Comparison of ENCODE assay signal across 40 cellular contexts in the genomic region with DNA sequence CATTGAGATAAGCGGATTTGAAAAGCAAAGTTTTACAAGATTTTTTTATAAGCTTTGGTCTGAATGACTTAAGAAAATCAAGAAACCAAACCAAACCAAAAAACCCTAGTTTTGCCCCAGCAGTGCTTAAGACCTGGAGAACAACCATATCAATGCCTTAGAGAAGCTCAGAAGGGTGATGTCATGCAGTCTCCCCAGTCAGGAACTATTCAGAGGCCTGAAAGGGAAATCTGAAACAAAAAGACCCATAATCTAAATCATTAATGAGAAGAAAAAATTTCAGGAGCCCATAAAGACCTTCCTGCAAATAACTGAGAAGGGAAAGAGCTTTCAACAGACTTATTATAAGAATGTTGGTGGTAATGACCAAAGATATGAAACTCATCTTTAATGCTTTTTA.
"Had no signal": no experiment of that assay in that cellular context is flagged by ENCODE, and none has a peak within 500 bp of the region (broad histone marks: within the 10 kb centered on the region; RNA-seq: fewer than 3 reads in every experiment).

No MANE protein-coding gene starts in this region.

- H3K27me3 Mint-ChIP-seq: activated naive CD4-positive, alpha-beta T cell treated with anti-CD3 and anti-CD28 coated beads, Interleukin-2, amount 10 ng/mL, durations not matched to agents 7 days and 5 days; activated naive CD4-positive, alpha-beta T cell treated with anti-CD3 and anti-CD28 coated beads, Interleukin-2, amount 50 U/mL, for 24 hours; activated naive CD8-positive, alpha-beta T cell; activated naive CD8-positive, alpha-beta T cell treated with anti-CD3 and anti-CD28 coated beads for 36 hours; activated naive CD8-positive, alpha-beta T cell treated with anti-CD3 and anti-CD28 coated beads, Interleukin-2, amount 10 ng/mL, durations not matched to agents 7 days and 5 days; activated naive CD8-positive, alpha-beta T cell treated with anti-CD3 and anti-CD28 coated beads, Interleukin-2, amount 50 U/mL, for 24 hours; activated T-cell treated with anti-CD3 and anti-CD28 coated beads, Interleukin-2, amount 50 U/mL, for 24 hours; activated T-helper 17 cell treated with anti-CD3 and anti-CD28 coated beads, Interleukin-2, amount 50 U/mL, for 72 hours; brain; central memory CD8-positive, alpha-beta T cell had no signal

- H3K27ac Mint-ChIP-seq: activated naive CD4-positive, alpha-beta T cell treated with anti-CD3 and anti-CD28 coated beads for 36 hours; activated naive CD4-positive, alpha-beta T cell treated with anti-CD3 and anti-CD28 coated beads, Interleukin-2, amount 10 ng/mL, durations not matched to agents 7 days and 5 days; activated naive CD4-positive, alpha-beta T cell treated with anti-CD3 and anti-CD28 coated beads, Interleukin-2, amount 50 U/mL, for 24 hours; activated naive CD4-positive, alpha-beta T cell treated with anti-CD3 and anti-CD28 coated beads, Interleukin-2, amount 50 U/mL, for 72 hours; activated naive CD8-positive, alpha-beta T cell; activated naive CD8-positive, alpha-beta T cell treated with anti-CD3 and anti-CD28 coated beads for 36 hours; activated naive CD8-positive, alpha-beta T cell treated with anti-CD3 and anti-CD28 coated beads, Interleukin-2, amount 10 ng/mL, durations not matched to agents 7 days and 5 days; activated naive CD8-positive, alpha-beta T cell treated with anti-CD3 and anti-CD28 coated beads, Interleukin-2, amount 50 U/mL, for 24 hours; activated T-cell treated with anti-CD3 and anti-CD28 coated beads, Interleukin-2, amount 50 U/mL, for 24 hours; activated T-cell treated with anti-CD3 and anti-CD28 coated beads, Interleukin-2, amount 50 U/mL, for 72 hours; activated T-helper 1 cell treated with anti-CD3 and anti-CD28 coated beads, Interleukin-12 subunit alpha, Interleukin-12 subunit beta, Interleukin-2, Interleukin-4 antibody, amounts not matched to agents 30 ng/mL and 10 ng/mL and 1 ng/mL, durations not matched to agents 14 hours and 24 hours and 36 hours; activated T-helper 17 cell treated with anti-CD3 and anti-CD28 coated beads, Interleukin-2, amount 50 U/mL, for 72 hours; activated T-helper 2 cell treated with anti-CD3 and anti-CD28 coated beads, Interferon-gamma antibody, Interleukin-2, Interleukin-4, amounts not matched to agents 10 μg/mL and 5 μg/mL and 100 μg/mL, durations not matched to agents 14 hours and 24 hours and 36 hours; brain had no signal

- H3K27ac ChIP-seq: adrenal gland, ascending aorta, body of pancreas, brain microvascular endothelial cell, breast epithelium, cardiac muscle cell had no signal

- H3K4me1 ChIP-seq: body of pancreas, breast epithelium had no signal

- H3K4me3 Mint-ChIP-seq: activated naive CD4-positive, alpha-beta T cell treated with anti-CD3 and anti-CD28 coated beads for 36 hours; activated naive CD4-positive, alpha-beta T cell treated with anti-CD3 and anti-CD28 coated beads, Interleukin-2, amount 10 ng/mL, durations not matched to agents 7 days and 5 days; activated naive CD4-positive, alpha-beta T cell treated with anti-CD3 and anti-CD28 coated beads, Interleukin-2, amount 50 U/mL, for 24 hours; activated naive CD8-positive, alpha-beta T cell; activated naive CD8-positive, alpha-beta T cell treated with anti-CD3 and anti-CD28 coated beads for 36 hours; activated naive CD8-positive, alpha-beta T cell treated with anti-CD3 and anti-CD28 coated beads, Interleukin-2, amount 10 ng/mL, durations not matched to agents 7 days and 5 days; activated naive CD8-positive, alpha-beta T cell treated with anti-CD3 and anti-CD28 coated beads, Interleukin-2, amount 50 U/mL, for 24 hours; activated T-cell treated with anti-CD3 and anti-CD28 coated beads, Interleukin-2, amount 50 U/mL, for 24 hours; activated T-cell treated with anti-CD3 and anti-CD28 coated beads, Interleukin-2, amount 50 U/mL, for 4 hours; activated T-cell treated with anti-CD3 and anti-CD28 coated beads, Interleukin-2, amount 50 U/mL, for 72 hours; activated T-helper 1 cell treated with anti-CD3 and anti-CD28 coated beads, Interleukin-12 subunit alpha, Interleukin-12 subunit beta, Interleukin-2, Interleukin-4 antibody, amounts not matched to agents 30 ng/mL and 10 ng/mL and 1 ng/mL, durations not matched to agents 14 hours and 24 hours and 36 hours; activated T-helper 17 cell treated with anti-CD3 and anti-CD28 coated beads, Interleukin-2, amount 50 U/mL, for 72 hours; brain; central memory CD8-positive, alpha-beta T cell had no signal

- DNase-seq: activated effector memory CD4-positive, alpha-beta T cell treated with anti-CD3 and anti-CD28 coated beads, Interleukin-2, amount 50 U/mL, for 16 hours; activated effector memory CD4-positive, alpha-beta T cell treated with Interleukin-2 at 50 U/mL for 16 hours; activated gamma-delta T cell; activated gamma-delta T cell treated with Interleukin-2 at 50 U/mL for 16 hours; activated naive CD4-positive, alpha-beta T cell; activated naive CD4-positive, alpha-beta T cell treated with anti-CD3 and anti-CD28 coated beads for 36 hours; activated naive CD4-positive, alpha-beta T cell treated with anti-CD3 and anti-CD28 coated beads, Interleukin-2, amount 10 ng/mL, durations not matched to agents 7 days and 5 days; activated naive CD4-positive, alpha-beta T cell treated with anti-CD3 and anti-CD28 coated beads, Interleukin-2, amount 50 U/mL, for 16 hours; activated naive CD4-positive, alpha-beta T cell treated with Interleukin-2 at 50 U/mL for 16 hours; activated naive CD8-positive, alpha-beta T cell treated with anti-CD3 and anti-CD28 coated beads for 36 hours; activated naive CD8-positive, alpha-beta T cell treated with anti-CD3 and anti-CD28 coated beads, Interleukin-2, amount 10 ng/mL, durations not matched to agents 7 days and 5 days; activated naive CD8-positive, alpha-beta T cell treated with anti-CD3 and anti-CD28 coated beads, Interleukin-2, amount 50 U/mL, for 24 hours; activated T-cell treated with anti-CD3 and anti-CD28 coated beads, Interleukin-2, amount 50 U/mL, for 1 hour; activated T-cell treated with anti-CD3 and anti-CD28 coated beads, Interleukin-2, amount 50 U/mL, for 24 hours; activated T-cell treated with anti-CD3 and anti-CD28 coated beads, Interleukin-2, amount 50 U/mL, for 4 hours; activated T-cell treated with anti-CD3 and anti-CD28 coated beads, Interleukin-2, amount 50 U/mL, for 48 hours; activated T-cell treated with anti-CD3 and anti-CD28 coated beads, Interleukin-2, amount 50 U/mL, for 72 hours; adrenal gland; amniotic stem cell; amygdala; anterior cingulate cortex; aorta; body of pancreas; brain microvascular endothelial cell; caudate nucleus; central memory CD4-positive, alpha-beta T cell; cerebellar nuclear complex had no signal

- FAIRE-seq: astrocyte, bronchial epithelial cell had no signal

- H3K36me3 Mint-ChIP-seq: activated naive CD4-positive, alpha-beta T cell treated with anti-CD3 and anti-CD28 coated beads, Interleukin-2, amount 10 ng/mL, durations not matched to agents 7 days and 5 days; activated naive CD4-positive, alpha-beta T cell treated with anti-CD3 and anti-CD28 coated beads, Interleukin-2, amount 50 U/mL, for 24 hours; activated naive CD4-positive, alpha-beta T cell treated with anti-CD3 and anti-CD28 coated beads, Interleukin-2, amount 50 U/mL, for 72 hours; activated naive CD8-positive, alpha-beta T cell; activated naive CD8-positive, alpha-beta T cell treated with anti-CD3 and anti-CD28 coated beads for 36 hours; activated naive CD8-positive, alpha-beta T cell treated with anti-CD3 and anti-CD28 coated beads, Interleukin-2, amount 10 ng/mL, durations not matched to agents 7 days and 5 days; brain had no signal

- H3K4me3 ChIP-seq: adrenal gland, ascending aorta, body of pancreas, breast epithelium, cardiac muscle cell had no signal

- H3K36me3 ChIP-seq: adrenal gland, ascending aorta, brain microvascular endothelial cell, breast epithelium, cardiac muscle cell had no signal

- ATAC-seq: activated naive CD4-positive, alpha-beta T cell treated with anti-CD3 and anti-CD28 coated beads, Interleukin-2, amount 50 U/mL, for 72 hours; activated naive CD8-positive, alpha-beta T cell treated with anti-CD3 and anti-CD28 coated beads, Interleukin-2, amount 50 U/mL, for 24 hours; activated T-cell treated with anti-CD3 and anti-CD28 coated beads, Interleukin-2, amount 50 U/mL, for 4 hours; activated T-cell treated with anti-CD3 and anti-CD28 coated beads, Interleukin-2, amount 50 U/mL, for 72 hours; activated T-helper 17 cell treated with anti-CD3 and anti-CD28 coated beads, Interleukin-2, amount 50 U/mL, for 72 hours; body of pancreas had no signal

- H3K4me1 Mint-ChIP-seq: activated naive CD4-positive, alpha-beta T cell treated with anti-CD3 and anti-CD28 coated beads, Interleukin-2, amount 10 ng/mL, durations not matched to agents 7 days and 5 days; activated naive CD4-positive, alpha-beta T cell treated with anti-CD3 and anti-CD28 coated beads, Interleukin-2, amount 50 U/mL, for 24 hours; activated naive CD8-positive, alpha-beta T cell treated with anti-CD3 and anti-CD28 coated beads for 36 hours; activated naive CD8-positive, alpha-beta T cell treated with anti-CD3 and anti-CD28 coated beads, Interleukin-2, amount 10 ng/mL, durations not matched to agents 7 days and 5 days; activated naive CD8-positive, alpha-beta T cell treated with anti-CD3 and anti-CD28 coated beads, Interleukin-2, amount 50 U/mL, for 24 hours; activated T-helper 17 cell treated with anti-CD3 and anti-CD28 coated beads, Interleukin-2, amount 50 U/mL, for 72 hours; brain; central memory CD8-positive, alpha-beta T cell had no signal

- H3K9me3 ChIP-seq: adrenal gland, ascending aorta, body of pancreas, breast epithelium had no signal

- H3K9me3 Mint-ChIP-seq: activated naive CD4-positive, alpha-beta T cell treated with anti-CD3 and anti-CD28 coated beads for 36 hours; activated naive CD4-positive, alpha-beta T cell treated with anti-CD3 and anti-CD28 coated beads, Interleukin-2, amount 50 U/mL, for 24 hours; activated naive CD8-positive, alpha-beta T cell treated with anti-CD3 and anti-CD28 coated beads for 36 hours had no signal

- H3K27me3 ChIP-seq: adrenal gland, ascending aorta, body of pancreas, brain microvascular endothelial cell, breast epithelium, cardiac muscle cell had no signal
